In genomic region chr13:33158830-33159229, GRCh38 we compare ENCODE assay signal across 20 cellular contexts.
DNase-seq lines count a peak whose midpoint lies in the region; ATAC-seq and TF ChIP-seq lines count a peak whose summit lies in the region.
"Had no signal": no experiment of that assay in that cellular context is flagged by ENCODE, and none has a peak within 500 bp of the region (broad histone marks: within the 10 kb centered on the region; RNA-seq: fewer than 3 reads in every experiment).

No MANE protein-coding gene starts in this region.

- H3K9me3 Mint-ChIP-seq in mesothelial cell of epicardium: peaks cover 13% of the 10 kb centered on the region

- H3K23ac ChIP-seq in trophoblast cell (ENCODE audit: low read length): no peak overlapping the region

- H3K4me3 ChIP-seq in cardiac fibroblast (replicated peaks in 1 of 2; ENCODE audit: low read depth in 2 of 2, low read length in 2 of 2) (no peak overlapping the region), trophoblast cell (ENCODE audit: low read depth, low read length) (no peak overlapping the region), Peyer's patch (no peak overlapping the region)

- WGBS in trophoblast cell (ENCODE audit: extremely low coverage, insufficient coverage, insufficient read length): no CpG with 5 or more reads among the region's 8 CpGs

- H2AFZ ChIP-seq in trophoblast cell (ENCODE audit: insufficient read depth, low read length, poor library complexity): no peak overlapping the region

- H3K27ac ChIP-seq in trophoblast cell (ENCODE audit: low read depth, low read length) (no peak overlapping the region), Peyer's patch (no peak overlapping the region)

- no peak overlapping the region for H3K4me3 Mint-ChIP-seq in mesothelial cell of epicardium
- H3K4me3 Mint-ChIP-seq: B cell, CD14-positive monocyte had no signal

- no peak overlapping the region for H4K91ac ChIP-seq in trophoblast cell (ENCODE audit: low read depth, low read length)

- no peak for TF ChIP-seq POLR2A in Peyer's patch (IDR thresholded peaks at IDR 0.05)

- no peak overlapping the region for H2AK5ac ChIP-seq in trophoblast cell (ENCODE audit: low read length)

- H3K4me1 Mint-ChIP-seq in mesothelial cell of epicardium: peaks cover 2% of the 10 kb centered on the region
- H3K4me1 Mint-ChIP-seq: B cell, CD14-positive monocyte had no signal

- no peaks in the 10 kb centered on the region for H3K27me3 Mint-ChIP-seq in mesothelial cell of epicardium (ENCODE audit: low read depth)
- H3K27me3 Mint-ChIP-seq: B cell had no signal

- H4K12ac ChIP-seq in trophoblast cell (ENCODE audit: low read depth, low read length): no peak overlapping the region

- H3K36me3 Mint-ChIP-seq in mesothelial cell of epicardium: peaks cover 22% of the 10 kb centered on the region

- H3K9me3 ChIP-seq in trophoblast cell (ENCODE audit: insufficient read depth, low read depth, low read length) (no peaks in the 10 kb centered on the region), Peyer's patch (peaks cover 0 to 4% (median 0%) of the 10 kb centered on the region in 4 donors)

- H3K79me1 ChIP-seq in trophoblast cell (ENCODE audit: low read length): no peaks in the 10 kb centered on the region

- H2BK120ac ChIP-seq in trophoblast cell (ENCODE audit: insufficient read depth, low read length, poor library complexity): no peak overlapping the region

- no peak overlapping the region for H3K9ac ChIP-seq in trophoblast cell (ENCODE audit: low read length)

- no peak overlapping the region for H3K18ac ChIP-seq in trophoblast cell (ENCODE audit: low read length)

- H3K27me3 ChIP-seq in trophoblast cell (ENCODE audit: insufficient read depth, low read length): no peaks in the 10 kb centered on the region
- H3K27me3 ChIP-seq in Peyer's patch: no peaks in the 10 kb centered on the region

- DNase-seq in OCI-M1 (lab: John Stamatoyannopoulos, UW) (peak; percentile 2), cardiac fibroblast (ENCODE audit: low read depth in 2 of 2) (peak; percentile 49 to 61), mesothelial cell of epicardium (ENCODE audit: low spot score in 2 of 2, unreplicated experiment in 2 of 2) (no peak), trophoblast cell (peak; percentile 41 to 72), DMS79 treated with DMSO at 0.1 percent for 48 hours (lab: John Stamatoyannopoulos, UW) (no peak), Peyer's patch (no peak), left lobe of liver (ENCODE audit: low spot score) (no peak)
- DNase-seq: DMS53, EL, GF-D8, KBM-7, NCI-H1092 treated with DMSO at 0.1 percent for 48 hours, NCI-H1436 treated with DMSO at 0.1 percent for 48 hours, NCI-H1930, NCI-H2227 treated with DMSO at 0.1 percent for 48 hours, NCI-H510A, NCI-H748 treated with DMSO at 0.1 percent for 48 hours had no signal

- no peak overlapping the region for H3K4me2 ChIP-seq in trophoblast cell (ENCODE audit: low read length)

- TF ChIP-seq CTCF in cardiac fibroblast (IDR thresholded peaks at IDR 0.05; ENCODE audit: low read depth, low read length) (no peak), mesothelial cell of epicardium (IDR thresholded peaks at IDR 0.05; ENCODE audit: unreplicated experiment) (no peak), Peyer's patch (IDR thresholded peaks at IDR 0.05) (no peak)

- no peak overlapping the region for H2BK12ac ChIP-seq in trophoblast cell (ENCODE audit: low read length)

- H3K4ac ChIP-seq in trophoblast cell (ENCODE audit: low read depth, low read length): no peak overlapping the region

- H3K79me2 ChIP-seq in trophoblast cell (ENCODE audit: control insufficient read depth, insufficient read depth, low read length, poor library complexity): no peaks in the 10 kb centered on the region

- no peak overlapping the region for H3K14ac ChIP-seq in trophoblast cell (ENCODE audit: low read length)

- ATAC-seq in HG02588 (IDR thresholded peaks at IDR 0.05; ENCODE audit: unreplicated experiment): no peak
- ATAC-seq in left lobe of liver: no peak

- peak overlapping the region; percentile 54 for H3K27ac Mint-ChIP-seq in mesothelial cell of epicardium
- H3K27ac Mint-ChIP-seq: B cell, CD14-positive monocyte had no signal

- H4K8ac ChIP-seq in trophoblast cell (ENCODE audit: low read depth, low read length): no peak overlapping the region

- H2BK5ac ChIP-seq in trophoblast cell (ENCODE audit: low read depth, low read length, poor library complexity): no peak overlapping the region

- H3K36me3 ChIP-seq in trophoblast cell (ENCODE audit: control insufficient read depth in 1 of 2, insufficient read depth in 2 of 2, low read length in 2 of 2) (peaks cover 0 to 2% of the 10 kb centered on the region in 2 experiments), Peyer's patch (peaks cover 0 to 7% (median 0%) of the 10 kb centered on the region in 3 donors)

- H3K4me1 ChIP-seq in trophoblast cell (ENCODE audit: control insufficient read depth in 1 of 2, insufficient read depth in 2 of 2, low read length in 2 of 2): peaks cover 0 to 3% of the 10 kb centered on the region in 2 experiments
- H3K4me1 ChIP-seq in Peyer's patch: peaks cover 0 to 5% (median 0%) of the 10 kb centered on the region in 4 donors

Comparison
In these comparisons a context has a peak if more than half of its experiments do, and no peak if none do; other contexts are left out.
1. DNase-seq: peak in OCI-M1 (single experiment), cardiac fibroblast (2 of 2) and trophoblast cell (2 of 2); none in mesothelial cell of epicardium (0 of 2), DMS79 treated with DMSO at 0.1 percent for 48 hours (single experiment), Peyer's patch (0 of 3) and left lobe of liver (single experiment).